Comparison of ENCODE assay signal across 9 cellular contexts in the genomic region with DNA sequence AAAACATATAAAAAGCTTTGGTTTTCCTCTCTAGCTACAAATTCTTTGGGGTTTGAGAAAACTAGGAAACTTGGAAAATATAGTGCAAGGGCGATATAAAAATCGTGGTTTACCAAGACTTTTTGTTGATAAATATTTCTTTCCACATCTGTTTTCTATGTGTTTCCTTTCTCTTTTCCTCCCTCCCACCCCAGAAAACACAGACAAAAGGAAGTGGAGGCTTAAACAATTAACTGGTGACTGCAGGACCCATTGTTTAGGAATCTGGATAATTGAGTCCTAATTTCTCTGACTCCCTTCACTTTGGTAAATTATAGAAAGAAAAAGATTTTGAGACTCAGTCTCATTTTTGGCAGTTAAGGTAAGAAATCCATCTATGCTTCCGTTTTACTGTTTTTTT.
DNase-seq lines count a peak whose midpoint lies in the region; ATAC-seq and TF ChIP-seq lines count a peak whose summit lies in the region.
"Had no signal": no experiment of that assay in that cellular context is flagged by ENCODE, and none has a peak within 500 bp of the region (broad histone marks: within the 10 kb centered on the region; RNA-seq: fewer than 3 reads in every experiment).

No MANE protein-coding gene starts in this region.

- ATAC-seq in activated T-cell treated with anti-CD3 and anti-CD28 coated beads, Interleukin-2, amount 50 U/mL, for 72 hours (replicated peaks in 1 of 2), result no peak
- ATAC-seq in activated CD8-positive, alpha-beta T cell treated with anti-CD3 and anti-CD28 coated beads for 36 hours, result no peak
- ATAC-seq in right lobe of liver (no peak), GM18868 (IDR thresholded peaks at IDR 0.05; ENCODE audit: unreplicated experiment) (no peak), mucosa of descending colon (no peak)

- H3K27me3 ChIP-seq in right lobe of liver (no peaks in the 10 kb centered on the region), testis (no peaks in the 10 kb centered on the region)

- H3K27ac ChIP-seq in right lobe of liver (peak overlapping the region; percentile 12 to 60 (median 30)), testis (peak overlapping the region; percentile 79 to 83)

- H3K27ac Mint-ChIP-seq in activated T-cell treated with anti-CD3 and anti-CD28 coated beads, Interleukin-2, amount 50 U/mL, for 72 hours, result no peak overlapping the region
- H3K27ac Mint-ChIP-seq in activated CD8-positive, alpha-beta T cell treated with anti-CD3 and anti-CD28 coated beads for 36 hours, result peak overlapping the region; percentile 87

- peak overlapping the region; percentile 31 to 34 for H3K4me3 Mint-ChIP-seq in activated T-cell treated with anti-CD3 and anti-CD28 coated beads, Interleukin-2, amount 50 U/mL, for 72 hours
- H3K4me3 Mint-ChIP-seq in activated CD8-positive, alpha-beta T cell treated with anti-CD3 and anti-CD28 coated beads for 36 hours, result peak overlapping the region; percentile 5

- no peaks in the 10 kb centered on the region for H3K9me3 ChIP-seq in right lobe of liver
- H3K9me3 ChIP-seq in testis, result no peaks in the 10 kb centered on the region
- no peaks in the 10 kb centered on the region for H3K9me3 ChIP-seq in mucosa of descending colon

- TF ChIP-seq CTCF in activated CD8-positive, alpha-beta T cell treated with anti-CD3 and anti-CD28 coated beads for 36 hours (IDR thresholded peaks at IDR 0.05), result no peak
- TF ChIP-seq CTCF in right lobe of liver (IDR thresholded peaks at IDR 0.05), result no peak
- no peak for TF ChIP-seq CTCF in testis (IDR thresholded peaks at IDR 0.05)
- TF ChIP-seq CTCF in mucosa of descending colon (IDR thresholded peaks at IDR 0.05), result no peak

- intact Hi-C loops in activated CD8-positive, alpha-beta T cell treated with anti-CD3 and anti-CD28 coated beads for 36 hours (cut with micrococcal nuclease), result loop anchor here (5.0 kb wide), 1 partner anchor 72 kb away; no protein-coding TSS in a partner anchor
- intact Hi-C loops in right lobe of liver (cut with DNase I) (no loop called here), testis (cut with DNase I; ENCODE audit: low total_unique reads) (no loop called here), mucosa of descending colon (cut with DNase I, micrococcal nuclease) (loop anchor here in 1 of 2 donors (5.0 kb wide), 1 partner anchor 203 kb away; a partner anchor contains a TSS)

- POLR2A ChIA-PET in activated CD8-positive, alpha-beta T cell treated with anti-CD3 and anti-CD28 coated beads for 36 hours (lab: Charles Lee), result no interaction called here

- peaks cover 44% of the 10 kb centered on the region for H3K4me1 Mint-ChIP-seq in activated T-cell treated with anti-CD3 and anti-CD28 coated beads, Interleukin-2, amount 50 U/mL, for 72 hours (ENCODE audit: low read depth)
- peaks cover 54% of the 10 kb centered on the region for H3K4me1 Mint-ChIP-seq in activated CD8-positive, alpha-beta T cell treated with anti-CD3 and anti-CD28 coated beads for 36 hours (ENCODE audit: low read depth)

- no peaks in the 10 kb centered on the region for H3K36me3 ChIP-seq in right lobe of liver
- H3K36me3 ChIP-seq in testis (ENCODE audit: low read depth, missing control alignments), result no peaks in the 10 kb centered on the region
- H3K36me3 ChIP-seq in mucosa of descending colon (ENCODE audit: low read depth), result no peaks in the 10 kb centered on the region

- peaks cover 0 to 5% of the 10 kb centered on the region in 2 donors for H3K36me3 Mint-ChIP-seq in activated T-cell treated with anti-CD3 and anti-CD28 coated beads, Interleukin-2, amount 50 U/mL, for 72 hours (ENCODE audit: insufficient read depth in 2 of 2)
- peaks cover 3% of the 10 kb centered on the region for H3K36me3 Mint-ChIP-seq in activated CD8-positive, alpha-beta T cell treated with anti-CD3 and anti-CD28 coated beads for 36 hours (ENCODE audit: low read depth)

- no peak for DNase-seq in activated T-cell treated with anti-CD3 and anti-CD28 coated beads, Interleukin-2, amount 50 U/mL, for 72 hours
- DNase-seq in activated T-cell treated with anti-CD3 and anti-CD28 coated beads, Interleukin-2, amount 50 U/mL, for 48 hours, result no peak
- DNase-seq in activated CD8-positive, alpha-beta T cell treated with anti-CD3 and anti-CD28 coated beads for 36 hours, result no peak
- DNase-seq in right lobe of liver, result no peak
- DNase-seq in testis, result no peak
- DNase-seq in RKO (ENCODE audit: low spot score), result no peak
- DNase-seq in mucosa of descending colon, result no peak
- DNase-seq: NCI-H446 treated with DMSO at 0.1 percent for 48 hours had no signal

- no peak for TF ChIP-seq POLR2A in right lobe of liver (IDR thresholded peaks at IDR 0.05)
- no peak for TF ChIP-seq POLR2A in testis (IDR thresholded peaks at IDR 0.05)

- no peaks in the 10 kb centered on the region for H3K27me3 Mint-ChIP-seq in activated T-cell treated with anti-CD3 and anti-CD28 coated beads, Interleukin-2, amount 50 U/mL, for 72 hours (ENCODE audit: low read depth)
- H3K27me3 Mint-ChIP-seq in activated CD8-positive, alpha-beta T cell treated with anti-CD3 and anti-CD28 coated beads for 36 hours, result no peaks in the 10 kb centered on the region

- CTCF ChIA-PET in activated CD8-positive, alpha-beta T cell treated with anti-CD3 and anti-CD28 coated beads for 36 hours (lab: Charles Lee), result interaction anchor here (1.1 kb wide), 1 partner anchor 37 kb away, joined by 3 read pairs; no protein-coding TSS in a partner anchor

- H3K4me1 ChIP-seq in right lobe of liver (peaks cover 0 to 24% (median 10%) of the 10 kb centered on the region in 4 donors), testis (peaks cover 26% of the 10 kb centered on the region), mucosa of descending colon (ENCODE audit: low read depth) (peaks cover 45% of the 10 kb centered on the region)

- peaks cover 4 to 6% of the 10 kb centered on the region in 2 donors for H3K9me3 Mint-ChIP-seq in activated T-cell treated with anti-CD3 and anti-CD28 coated beads, Interleukin-2, amount 50 U/mL, for 72 hours
- H3K9me3 Mint-ChIP-seq in activated CD8-positive, alpha-beta T cell treated with anti-CD3 and anti-CD28 coated beads for 36 hours, result peaks cover 6% of the 10 kb centered on the region

- H3K4me3 ChIP-seq in right lobe of liver (no peak overlapping the region), testis (no peak overlapping the region), mucosa of descending colon (no peak overlapping the region)

- 31% methylated on average over 3 of the region's 3 CpGs for WGBS in right lobe of liver (ENCODE audit: insufficient coverage, low coverage, low lambda C conversion rate, missing lambda C conversion rate)
- WGBS in testis, 2 donors, result 34 to 45% methylated on average over 3 of the region's 3 CpGs
